In the genomic region with DNA sequence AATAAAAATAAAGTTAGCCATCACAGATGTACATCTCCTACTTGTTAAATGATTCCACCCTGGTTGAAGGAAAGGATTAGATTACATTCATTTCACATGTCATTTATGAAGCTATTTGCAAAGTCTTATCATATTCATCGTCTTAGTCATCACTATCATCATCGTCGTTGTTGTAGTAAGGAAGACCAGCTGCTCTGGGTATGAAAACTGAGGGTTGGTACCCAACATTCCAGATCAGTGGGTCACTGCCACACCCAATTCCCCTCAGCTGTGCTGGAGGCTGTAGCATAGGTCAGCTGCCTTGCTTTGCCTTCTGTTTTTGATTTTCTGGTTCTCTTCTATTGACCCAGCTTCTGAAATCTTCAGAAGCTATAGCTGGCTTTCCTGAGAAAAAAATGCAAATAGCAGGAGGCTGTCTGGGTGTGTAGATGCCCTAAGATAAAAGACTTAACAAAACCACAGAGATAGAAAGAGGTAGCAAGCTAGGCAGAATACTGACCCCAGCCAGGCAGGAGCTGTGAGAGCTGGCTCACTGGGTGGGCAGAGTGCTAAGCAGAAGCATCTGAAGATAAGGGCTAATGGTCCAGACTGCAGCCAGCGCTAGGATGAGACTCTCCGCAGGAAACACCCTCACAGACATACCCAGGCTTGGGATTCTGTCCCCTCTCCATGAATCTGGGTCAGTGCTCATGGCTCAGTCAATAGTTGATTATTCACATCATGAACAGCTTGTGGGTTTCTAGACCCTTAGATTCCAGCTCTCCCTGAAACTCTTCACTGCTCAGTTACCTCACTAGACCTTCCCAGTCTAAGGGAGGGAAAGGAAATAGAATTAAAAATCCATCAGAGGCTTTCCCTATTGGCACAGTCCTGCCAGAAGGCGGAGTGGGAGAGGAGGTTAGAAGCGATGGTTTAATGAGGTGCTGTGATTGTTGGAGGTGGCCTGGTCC, we compare ENCODE assay signal across 13 cellular contexts. TPM values are rescaled to one million over a fixed set of nuclear protein-coding genes. Genes with fewer than 3 reads are reported as not detected.
DNase-seq lines count a peak whose midpoint lies in the region; ATAC-seq, FAIRE-seq and TF ChIP-seq lines count a peak whose summit lies in the region.
"Had no signal": no experiment of that assay in that cellular context is flagged by ENCODE, and none has a peak within 500 bp of the region (broad histone marks: within the 10 kb centered on the region; RNA-seq: fewer than 3 reads in every experiment).

No MANE protein-coding gene starts in this region.

- H3K27me3 ChIP-seq in endodermal cell (ENCODE audit: control insufficient read depth, insufficient read depth, low read length, poor library complexity, severe bottlenecking), result peaks cover 8% of the 10 kb centered on the region
- H3K27me3 ChIP-seq: pancreas had no signal

- no peaks in the 10 kb centered on the region for H3K9me3 ChIP-seq in endodermal cell (ENCODE audit: control insufficient read depth, low read length)
- H3K9me3 ChIP-seq: pancreas had no signal

- ATAC-seq in omental fat pad (ENCODE audit: low FRiP score) (peak; percentile 72), HG03135 (IDR thresholded peaks at IDR 0.05; ENCODE audit: unreplicated experiment) (no peak)
- ATAC-seq: esophagus mucosa, T-helper 17 cell had no signal

- H3K4me1 Mint-ChIP-seq in endodermal cell, result peaks cover 9% of the 10 kb centered on the region
- H3K4me1 Mint-ChIP-seq: T-helper 17 cell had no signal

- FAIRE-seq in D721Med (lab: Jason Lieb, UNC) (peak; percentile 63), RCC 7860 (lab: Jason Lieb, UNC) (peak; percentile 92)
- FAIRE-seq: pancreas had no signal

- 80 to 85% methylated on average over 5 to 7 of the region's 7 CpGs for WGBS in endodermal cell (ENCODE audit: insufficient coverage in 1 of 2, insufficient read length in 1 of 2), 2 experiments

- DNase-seq in D721Med (ENCODE audit: insufficient read length, low spot score), result no peak
- peak; percentile 97 for DNase-seq in RCC 7860 (ENCODE audit: low spot score)
- peak; percentile 52 for DNase-seq in endodermal cell
- no peak for DNase-seq in omental fat pad (ENCODE audit: low spot score)
- no peak for DNase-seq in activated CD4-positive, alpha-beta T cell treated with anti-CD3 and anti-CD28 coated beads, Interleukin-2, amount 50 U/mL, for 4 hours
- no peak for DNase-seq in COLO829 (ENCODE audit: low spot score)
- DNase-seq in erythroblast (lab: John Stamatoyannopoulos, UW), result no peak
- DNase-seq: amygdala, NCI-H748 treated with DMSO at 0.1 percent for 48 hours, pancreas, T-helper 17 cell had no signal

- H3K36me3 Mint-ChIP-seq in endodermal cell (ENCODE audit: low read depth), result no peaks in the 10 kb centered on the region

- no peak overlapping the region for H3K4me3 ChIP-seq in endodermal cell (ENCODE audit: low read length)
- H3K4me3 ChIP-seq: pancreas had no signal

- TF ChIP-seq POLR2A in erythroblast (IDR thresholded peaks at IDR 0.05; ENCODE audit: low read length), result no peak

- H3K27ac ChIP-seq in endodermal cell (ENCODE audit: low read depth, low read length), result no peak overlapping the region
- H3K27ac ChIP-seq: pancreas had no signal

- peaks cover 6% of the 10 kb centered on the region for H3K4me1 ChIP-seq in endodermal cell (ENCODE audit: control insufficient read depth, insufficient read depth, low read length)
- H3K4me1 ChIP-seq: pancreas had no signal

- H3K36me3 ChIP-seq in endodermal cell (ENCODE audit: control insufficient read depth, insufficient read depth, low read length), result no peaks in the 10 kb centered on the region
- H3K36me3 ChIP-seq: pancreas had no signal

- H3K9ac ChIP-seq in endodermal cell (ENCODE audit: extremely low read depth, low read length, poor library complexity, severe bottlenecking), result no peak overlapping the region

- TF ChIP-seq CTCF in D721Med (IDR thresholded peaks at IDR 0.05; ENCODE audit: insufficient read depth, missing control alignments), result no peak
- no peak for TF ChIP-seq CTCF in endodermal cell (conservative IDR thresholded peaks at IDR 0.05)
- no peak for TF ChIP-seq CTCF in omental fat pad (IDR thresholded peaks at IDR 0.05)

- no peak overlapping the region for H3K27ac Mint-ChIP-seq in endodermal cell
- H3K27ac Mint-ChIP-seq: T-helper 17 cell had no signal

- peaks cover 17% of the 10 kb centered on the region for H3K27me3 Mint-ChIP-seq in endodermal cell (ENCODE audit: insufficient read depth)

- peaks cover 7% of the 10 kb centered on the region for H3K9me3 Mint-ChIP-seq in endodermal cell

- H3K4me3 Mint-ChIP-seq in endodermal cell, result no peak overlapping the region
- H3K4me3 Mint-ChIP-seq: T-helper 17 cell had no signal

RNA-seq across cellular contexts. Expression of gene CCBE1, which starts 21.2 kb away (rescaled TPM):
- 1 to 10 TPM in 1 of 2 donors, under 1 TPM in 1; 1.00 to 2.9 TPM for total RNA-seq in endodermal cell
- polyA plus RNA-seq in endodermal cell (2013, experiment 1 of 2), result 2.2 TPM
- 3.4 TPM for polyA plus RNA-seq in endodermal cell (2013, experiment 2 of 2)
- total RNA-seq in omental fat pad, result 10 to 100 TPM in 2 of 4 donors, 1 to 10 TPM in 2; 1.3 to 30.2 (median 8.0) TPM
- total RNA-seq: T-helper 17 cell had no signal

Comparison
In these comparisons a context has a peak if more than half of its experiments do, and no peak if none do; other contexts are left out.
1. DNase-seq: peak in RCC 7860 (single experiment) and endodermal cell (single experiment); none in D721Med (single experiment), omental fat pad (single experiment), activated CD4-positive, alpha-beta T cell treated with anti-CD3 and anti-CD28 coated beads, Interleukin-2, amount 50 U/mL, for 4 hours (0 of 2), COLO829 (single experiment) and erythroblast (0 of 2).